In the genomic region with DNA sequence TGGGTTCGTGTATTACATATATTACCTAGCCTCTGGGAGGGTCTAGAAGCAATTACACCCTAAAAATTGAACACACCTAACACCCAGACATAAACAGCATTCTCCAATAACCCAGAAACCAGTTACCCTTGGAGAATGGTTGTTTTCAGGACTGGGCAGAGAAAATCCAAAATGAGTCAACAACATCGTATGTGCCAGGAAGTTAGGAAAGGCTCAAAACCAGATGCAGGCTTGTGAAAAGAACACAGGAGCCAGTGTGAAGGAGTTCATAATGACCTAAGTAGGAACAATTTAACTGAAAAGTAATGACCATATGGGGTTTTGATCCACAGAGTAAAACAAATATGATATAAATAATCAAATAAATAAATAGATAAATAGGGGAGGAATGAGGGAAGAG, we compare ENCODE assay signal across 12 cellular contexts. TPM values are rescaled to one million over a fixed set of nuclear protein-coding genes. Genes with fewer than 3 reads are reported as not detected.
DNase-seq lines count a peak whose midpoint lies in the region; ATAC-seq, FAIRE-seq and TF ChIP-seq lines count a peak whose summit lies in the region.
"Had no signal": no experiment of that assay in that cellular context is flagged by ENCODE, and none has a peak within 500 bp of the region (broad histone marks: within the 10 kb centered on the region; RNA-seq: fewer than 3 reads in every experiment).

No MANE protein-coding gene starts in this region.

- H3K27ac ChIP-seq in WERI-Rb-1 (no peak overlapping the region), left lung (no peak overlapping the region)
- H3K27ac ChIP-seq: cardiac muscle cell had no signal

- no peak for ATAC-seq in left lung

- H3K4me3 ChIP-seq in MG63 (no peak overlapping the region), bronchial epithelial cell (ENCODE audit: low read depth, low read length) (no peak overlapping the region), WERI-Rb-1 (ENCODE audit: low read depth, low read length) (no peak overlapping the region), left lung (no peak overlapping the region)
- H3K4me3 ChIP-seq: cardiac muscle cell had no signal

- H3K9me3 ChIP-seq in MG63 (no peaks in the 10 kb centered on the region), WERI-Rb-1 (ENCODE audit: severe bottlenecking) (no peaks in the 10 kb centered on the region), left lung (no peaks in the 10 kb centered on the region)

- intact Hi-C loops in left lung (cut with DNase I): no loop called here

- no peaks in the 10 kb centered on the region for H3K36me3 ChIP-seq in MG63
- H3K36me3 ChIP-seq in bronchial epithelial cell (ENCODE audit: control insufficient read depth, insufficient read depth, low read length): no peaks in the 10 kb centered on the region
- no peaks in the 10 kb centered on the region for H3K36me3 ChIP-seq in WERI-Rb-1
- H3K36me3 ChIP-seq in left lung: no peaks in the 10 kb centered on the region
- H3K36me3 ChIP-seq: cardiac muscle cell had no signal

- no peak for FAIRE-seq in bronchial epithelial cell (lab: Jason Lieb, UNC)

- peaks cover 8 to 29% of the 10 kb centered on the region in 2 donors for H3K4me1 ChIP-seq in left lung

- H3K27me3 ChIP-seq in MG63: no peaks in the 10 kb centered on the region
- H3K27me3 ChIP-seq in bronchial epithelial cell (ENCODE audit: control insufficient read depth, insufficient read depth, low read length): no peaks in the 10 kb centered on the region
- no peaks in the 10 kb centered on the region for H3K27me3 ChIP-seq in WERI-Rb-1 (ENCODE audit: insufficient read depth, low read depth, severe bottlenecking)
- no peaks in the 10 kb centered on the region for H3K27me3 ChIP-seq in left lung
- H3K27me3 ChIP-seq: cardiac muscle cell had no signal

- peak; percentile 52 for DNase-seq in EH (ENCODE audit: low read depth)
- peak; percentile 36 for DNase-seq in MG63
- DNase-seq in bronchial epithelial cell (ENCODE audit: low read depth): peak; percentile 72
- peak; percentile 42 for DNase-seq in myocyte (ENCODE audit: low read depth)
- DNase-seq in SHP77 treated with DMSO at 0.1 percent for 48 hours (lab: John Stamatoyannopoulos, UW): no peak
- no peak for DNase-seq in 8988T
- no peak for DNase-seq in WERI-Rb-1
- DNase-seq in left lung: no peak
- DNase-seq: activated CD4-positive, alpha-beta T cell treated with anti-CD3 and anti-CD28 coated beads, Interleukin-2, amount 10 ng/mL, durations not matched to agents 24 days and 14 days; CD4-positive, alpha-beta memory T cell; naive thymus-derived CD4-positive, alpha-beta T cell had no signal

- no peak for TF ChIP-seq CTCF in bronchial epithelial cell (IDR thresholded peaks at IDR 0.05; ENCODE audit: insufficient read depth, low read length, severe bottlenecking)
- no peak for TF ChIP-seq CTCF in WERI-Rb-1 (IDR thresholded peaks at IDR 0.05; ENCODE audit: low read depth, low read length)
- TF ChIP-seq CTCF in left lung (IDR thresholded peaks at IDR 0.05): no peak

RNA-seq across cellular contexts. Expression of a gene that starts 5.1 kb away (rescaled TPM):
- 27.5 and 43.8 TPM in 2 replicates for total RNA-seq in MG63 (2014; rRNA removed; shearing (Covaris generic); ENCODE audit: low replicate concordance)
- total RNA-seq in bronchial epithelial cell: 28.5 and 33.7 TPM in 2 replicates
- 32.5 and 35.2 TPM in 2 replicates for total RNA-seq in myocyte
- 17.4 TPM for polyA plus RNA-seq in myocyte (2012)
- total RNA-seq in left lung: 10 to 100 TPM; 28.2 to 36.6 TPM

Comparison
In these comparisons a context has a peak if more than half of its experiments do, and no peak if none do; other contexts are left out.
1. DNase-seq: peak in EH (single experiment), MG63 (single experiment), bronchial epithelial cell (single experiment) and myocyte (single experiment); none in SHP77 treated with DMSO at 0.1 percent for 48 hours (single experiment), 8988T (single experiment), WERI-Rb-1 (single experiment) and left lung (0 of 2).